Comparison of ENCODE assay signal across 1 cellular context in genomic region chr12:116558280-116559079, GRCh38.
TF ChIP-seq lines count a peak whose summit lies in the region.

No MANE protein-coding gene starts in this region.

TF ChIP-seq in H1, 55 proteins besides CTCF, POLR2A, EP300 and RAD21 (continued from another document):
- TF ChIP-seq RFX5 (IDR thresholded peaks at IDR 0.05; ENCODE audit: borderline replicate concordance, low read depth, low read length), result no peak
- no peak for TF ChIP-seq NRF1 (IDR thresholded peaks at IDR 0.05; ENCODE audit: low read depth, low read length)
- TF ChIP-seq FOSL1 (IDR thresholded peaks at IDR 0.05; ENCODE audit: insufficient read depth, low read depth, low read length), result no peak
- TF ChIP-seq EZH2 (IDR thresholded peaks at IDR 0.05; ENCODE audit: low read depth, low read length, severe bottlenecking), result no peak
- TF ChIP-seq EGR1 (IDR thresholded peaks at IDR 0.05; ENCODE audit: borderline replicate concordance, low read depth, low read length), result no peak
- no peak for TF ChIP-seq GABPA (IDR thresholded peaks at IDR 0.05; ENCODE audit: borderline replicate concordance, insufficient read depth, low read length)
- TF ChIP-seq CREB1 (IDR thresholded peaks at IDR 0.05), result no peak
- no peak for TF ChIP-seq SP2 (IDR thresholded peaks at IDR 0.05; ENCODE audit: low read length)
- TF ChIP-seq CHD7 (IDR thresholded peaks at IDR 0.05; ENCODE audit: insufficient replicate concordance, low read length), result no peak
- TF ChIP-seq SIN3A (conservative IDR thresholded peaks at IDR 0.05 in 1 of 2, IDR thresholded peaks at IDR 0.05 in 1 of 2; ENCODE audit: low read depth in 1 of 2, low read length in 2 of 2), result no peak
- TF ChIP-seq ZNF274 (IDR thresholded peaks at IDR 0.05; ENCODE audit: borderline replicate concordance, extremely low read depth, low read length), result no peak
- TF ChIP-seq POU5F1 (IDR thresholded peaks at IDR 0.05; ENCODE audit: low read depth, low read length), result no peak
- no peak for TF ChIP-seq SAP30 (IDR thresholded peaks at IDR 0.05; ENCODE audit: insufficient read depth, insufficient replicate concordance, low read length)
- no peak for TF ChIP-seq E2F6 (IDR thresholded peaks at IDR 0.05)
- TF ChIP-seq YY1 (IDR thresholded peaks at IDR 0.05; ENCODE audit: low read depth, low read length), result no peak
- no peak for TF ChIP-seq SP1 (IDR thresholded peaks at IDR 0.05; ENCODE audit: low read depth, low read length)
